18 cellular contexts compared by ENCODE assay signal in the genomic region with DNA sequence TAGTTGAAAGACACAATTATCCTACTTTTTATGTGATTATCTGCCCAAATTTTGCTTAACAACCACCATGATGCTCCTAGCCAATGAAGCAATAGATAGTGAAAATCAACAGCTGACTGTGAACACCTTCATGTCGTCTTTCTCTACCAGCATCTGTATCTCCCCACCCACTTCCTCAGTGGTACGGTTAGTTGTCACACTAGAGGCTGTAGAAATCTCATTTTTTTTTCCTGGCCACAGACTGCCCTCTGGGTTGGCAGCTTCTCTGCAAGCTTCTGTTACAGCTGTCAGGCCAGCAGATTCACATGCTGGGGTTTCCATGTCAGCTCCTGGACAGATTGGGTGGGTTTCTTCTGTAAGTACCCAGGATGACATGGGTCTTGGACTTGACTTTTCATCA. TPM values are rescaled to one million over a fixed set of nuclear protein-coding genes. Genes with fewer than 3 reads are reported as not detected.
A peak's percentile ranks its signal among the peaks of the same experiment; 100 is the strongest.
DNase-seq lines count a peak whose midpoint lies in the region; ATAC-seq and TF ChIP-seq lines count a peak whose summit lies in the region.
"Had no signal": no experiment of that assay in that cellular context is flagged by ENCODE, and none has a peak within 500 bp of the region (broad histone marks: within the 10 kb centered on the region; RNA-seq: fewer than 3 reads in every experiment).

No MANE protein-coding gene starts in this region.

- peaks cover 63% of the 10 kb centered on the region for H3K4me1 Mint-ChIP-seq in activated naive CD4-positive, alpha-beta T cell treated with anti-CD3 and anti-CD28 coated beads, Interleukin-2, amount 10 ng/mL, durations not matched to agents 7 days and 5 days
- H3K4me1 Mint-ChIP-seq in activated naive CD8-positive, alpha-beta T cell treated with anti-CD3 and anti-CD28 coated beads for 36 hours = peaks cover 51% of the 10 kb centered on the region
- H3K4me1 Mint-ChIP-seq in stimulated activated naive CD8-positive, alpha-beta T cell treated with anti-CD3 and anti-CD28 coated beads, Interleukin-15, Interleukin-2, amounts not matched to agents 100 ng/mL and 50 ng/mL, for 24 hours (ENCODE audit: low read depth) = peaks cover 77% of the 10 kb centered on the region
- H3K4me1 Mint-ChIP-seq in osteocyte (ENCODE audit: unreplicated experiment) = no peaks in the 10 kb centered on the region

- CTCF ChIA-PET in activated naive CD4-positive, alpha-beta T cell treated with anti-CD3 and anti-CD28 coated beads, Interleukin-2, amount 10 ng/mL, durations not matched to agents 7 days and 5 days (lab: Charles Lee) = interaction anchor here (0.8 to 1.2 kb wide), 6 partner anchors 11 to 71 kb away, joined by 3 to 4 read pairs (median 3); no protein-coding TSS in a partner anchor

- DNase-seq in activated naive CD4-positive, alpha-beta T cell treated with anti-CD3 and anti-CD28 coated beads, Interleukin-2, amount 10 ng/mL, durations not matched to agents 7 days and 5 days = peak; percentile 31
- no peak for DNase-seq in activated naive CD4-positive, alpha-beta T cell (lab: John Stamatoyannopoulos, UW)
- peak; percentile 55 for DNase-seq in KBM-7
- no peak for DNase-seq in activated naive CD8-positive, alpha-beta T cell treated with anti-CD3 and anti-CD28 coated beads for 36 hours
- DNase-seq in retina = no peak
- no peak for DNase-seq in osteocyte (ENCODE audit: extremely low spot score, unreplicated experiment)
- DNase-seq: activated CD8-positive, alpha-beta memory T cell treated with anti-CD3 and anti-CD28 coated beads, Interleukin-2, amount 50 U/mL, for 48 hours; foreskin keratinocyte; NCI-H2029; NCI-H510A treated with DMSO at 0.1 percent for 48 hours; ovary; PC-3; stimulated activated CD4-positive, alpha-beta T cell treated with anti-CD3 and anti-CD28 coated beads, Interleukin-4, amount 100 ng/mL, for 24 hours; stimulated activated CD8-positive, alpha-beta memory T cell treated with anti-CD3 and anti-CD28 coated beads, Interleukin-4, amount 100 ng/mL, for 48 hours; tibial artery had no signal

- peak overlapping the region; percentile 85 for H3K27ac Mint-ChIP-seq in activated naive CD4-positive, alpha-beta T cell treated with anti-CD3 and anti-CD28 coated beads, Interleukin-2, amount 10 ng/mL, durations not matched to agents 7 days and 5 days
- peak overlapping the region; percentile 40 for H3K27ac Mint-ChIP-seq in activated naive CD8-positive, alpha-beta T cell treated with anti-CD3 and anti-CD28 coated beads for 36 hours
- H3K27ac Mint-ChIP-seq in stimulated activated naive CD8-positive, alpha-beta T cell treated with anti-CD3 and anti-CD28 coated beads, Interleukin-15, Interleukin-2, amounts not matched to agents 100 ng/mL and 50 ng/mL, for 24 hours = peak overlapping the region; percentile 42
- no peak overlapping the region for H3K27ac Mint-ChIP-seq in osteocyte (ENCODE audit: unreplicated experiment)

- ATAC-seq in GM21717 (IDR thresholded peaks at IDR 0.05; ENCODE audit: unreplicated experiment) = no peak
- ATAC-seq: foreskin keratinocyte, HCT116, PC-3 had no signal

- no peak overlapping the region for H3K4me3 Mint-ChIP-seq in activated naive CD4-positive, alpha-beta T cell treated with anti-CD3 and anti-CD28 coated beads, Interleukin-2, amount 10 ng/mL, durations not matched to agents 7 days and 5 days
- no peak overlapping the region for H3K4me3 Mint-ChIP-seq in activated naive CD8-positive, alpha-beta T cell treated with anti-CD3 and anti-CD28 coated beads for 36 hours
- H3K4me3 Mint-ChIP-seq in stimulated activated naive CD8-positive, alpha-beta T cell treated with anti-CD3 and anti-CD28 coated beads, Interleukin-15, Interleukin-2, amounts not matched to agents 100 ng/mL and 50 ng/mL, for 24 hours = peak overlapping the region; percentile 20
- H3K4me3 Mint-ChIP-seq in osteocyte (ENCODE audit: unreplicated experiment) = no peak overlapping the region

- no peaks in the 10 kb centered on the region for H3K9me3 Mint-ChIP-seq in activated naive CD4-positive, alpha-beta T cell treated with anti-CD3 and anti-CD28 coated beads, Interleukin-2, amount 10 ng/mL, durations not matched to agents 7 days and 5 days
- peaks cover 6% of the 10 kb centered on the region for H3K9me3 Mint-ChIP-seq in activated naive CD8-positive, alpha-beta T cell treated with anti-CD3 and anti-CD28 coated beads for 36 hours
- no peaks in the 10 kb centered on the region for H3K9me3 Mint-ChIP-seq in stimulated activated naive CD8-positive, alpha-beta T cell treated with anti-CD3 and anti-CD28 coated beads, Interleukin-15, Interleukin-2, amounts not matched to agents 100 ng/mL and 50 ng/mL, for 24 hours
- no peaks in the 10 kb centered on the region for H3K9me3 Mint-ChIP-seq in osteocyte (ENCODE audit: unreplicated experiment)

- no peak for TF ChIP-seq CTCF in osteocyte (IDR thresholded peaks at IDR 0.05)

- in situ Hi-C loops in KBM-7 (cut with MboI; ENCODE audit: low pct_unique_long_range_greater_than_20kb, low sequenced_read_pairs) = no loop called here

- peaks cover 71% of the 10 kb centered on the region for H3K36me3 Mint-ChIP-seq in activated naive CD4-positive, alpha-beta T cell treated with anti-CD3 and anti-CD28 coated beads, Interleukin-2, amount 10 ng/mL, durations not matched to agents 7 days and 5 days
- H3K36me3 Mint-ChIP-seq in activated naive CD8-positive, alpha-beta T cell treated with anti-CD3 and anti-CD28 coated beads for 36 hours = peaks cover 64% of the 10 kb centered on the region
- peaks cover 57% of the 10 kb centered on the region for H3K36me3 Mint-ChIP-seq in stimulated activated naive CD8-positive, alpha-beta T cell treated with anti-CD3 and anti-CD28 coated beads, Interleukin-15, Interleukin-2, amounts not matched to agents 100 ng/mL and 50 ng/mL, for 24 hours (ENCODE audit: low read depth)
- H3K36me3 Mint-ChIP-seq in osteocyte (ENCODE audit: unreplicated experiment) = no peaks in the 10 kb centered on the region

- no peaks in the 10 kb centered on the region for H3K27me3 Mint-ChIP-seq in activated naive CD4-positive, alpha-beta T cell treated with anti-CD3 and anti-CD28 coated beads, Interleukin-2, amount 10 ng/mL, durations not matched to agents 7 days and 5 days
- H3K27me3 Mint-ChIP-seq in activated naive CD8-positive, alpha-beta T cell treated with anti-CD3 and anti-CD28 coated beads for 36 hours = no peaks in the 10 kb centered on the region
- H3K27me3 Mint-ChIP-seq in stimulated activated naive CD8-positive, alpha-beta T cell treated with anti-CD3 and anti-CD28 coated beads, Interleukin-15, Interleukin-2, amounts not matched to agents 100 ng/mL and 50 ng/mL, for 24 hours = no peaks in the 10 kb centered on the region
- peaks cover 2% of the 10 kb centered on the region for H3K27me3 Mint-ChIP-seq in osteocyte (ENCODE audit: unreplicated experiment)

RNA-seq across cellular contexts. Expression of a gene that starts 24.4 kb away (rescaled TPM):
- 10 to 100 TPM; 80.6 to 81.0 TPM for total RNA-seq in activated naive CD8-positive, alpha-beta T cell treated with anti-CD3 and anti-CD28 coated beads for 36 hours
- total RNA-seq in osteocyte = 0.47 and 1.3 TPM in 2 replicates

Comparison
In these comparisons a context has a peak if more than half of its experiments do, and no peak if none do; other contexts are left out.
1. DNase-seq: peak in activated naive CD4-positive, alpha-beta T cell treated with anti-CD3 and anti-CD28 coated beads, Interleukin-2, amount 10 ng/mL, durations not matched to agents 7 days and 5 days (single experiment) and KBM-7 (single experiment); none in activated naive CD4-positive, alpha-beta T cell (0 of 4), activated naive CD8-positive, alpha-beta T cell treated with anti-CD3 and anti-CD28 coated beads for 36 hours (single experiment), retina (single experiment) and osteocyte (single experiment).
2. RNA of a gene that starts 24.4 kb away (total RNA-seq): 80.6 to 81.0 TPM in activated naive CD8-positive, alpha-beta T cell treated with anti-CD3 and anti-CD28 coated beads for 36 hours; 0.47 to 1.3 TPM in osteocyte; every median in the first group is over 10 times any median in the second.